23 cellular contexts compared by ENCODE assay signal in genomic region chr6:119319694-119320093, GRCh38.
"Had no signal": no experiment of that assay in that cellular context is flagged by ENCODE, and none has a peak within 500 bp of the region (broad histone marks: within the 10 kb centered on the region; RNA-seq: fewer than 3 reads in every experiment).

No MANE protein-coding gene starts in this region.

- H3K36me3 ChIP-seq: esophagus muscularis mucosa, lower lobe of right lung had no signal

- H2AFZ ChIP-seq: hepatocyte had no signal

- H3K27ac Mint-ChIP-seq: immature natural killer cell; mesothelial cell of epicardium; naive thymus-derived CD4-positive, alpha-beta T cell had no signal

- H3K9me3 Mint-ChIP-seq: immature natural killer cell; mesothelial cell of epicardium; naive thymus-derived CD4-positive, alpha-beta T cell had no signal

- H3K27ac ChIP-seq: coronary artery, dorsolateral prefrontal cortex, esophagus muscularis mucosa, foreskin keratinocyte, gastroesophageal sphincter, heart left ventricle, hepatocyte, lower lobe of right lung had no signal

- H3K9me3 ChIP-seq: esophagus muscularis mucosa, gastroesophageal sphincter, heart left ventricle, lower lobe of right lung had no signal

- H3K4me3 ChIP-seq: coronary artery, dorsolateral prefrontal cortex, esophagus muscularis mucosa, gastroesophageal sphincter, heart left ventricle, hepatocyte, lower lobe of right lung had no signal

- H3K27me3 ChIP-seq: dorsolateral prefrontal cortex, esophagus muscularis mucosa, foreskin keratinocyte, gastroesophageal sphincter, heart left ventricle, hepatocyte had no signal

- H3K27me3 Mint-ChIP-seq: naive thymus-derived CD4-positive, alpha-beta T cell had no signal

- ATAC-seq: foreskin keratinocyte; gastroesophageal sphincter; heart left ventricle; left ventricle myocardium superior; lower lobe of right lung; naive thymus-derived CD4-positive, alpha-beta T cell had no signal

- FAIRE-seq: colon, endothelial cell of umbilical vein, frontal cortex, kidney had no signal

- H3K4me2 ChIP-seq: hepatocyte had no signal

- DNase-seq: dermis blood vessel endothelial cell; dorsolateral prefrontal cortex; effector CD4-positive, alpha-beta T cell; effector memory CD4-positive, alpha-beta T cell; foreskin keratinocyte; heart left ventricle; hypothalamus; immature natural killer cell; islet precursor cell; kidney; kidney glomerular epithelial cell; left ventricle myocardium superior; lower lobe of right lung; mesenchymal stem cell; naive thymus-derived CD4-positive, alpha-beta T cell had no signal

- H3K4me3 Mint-ChIP-seq: immature natural killer cell; mesothelial cell of epicardium; naive thymus-derived CD4-positive, alpha-beta T cell had no signal
